Comparison of ENCODE assay signal across 8 cellular contexts in genomic region chr10:97673736-97674525, GRCh38. TPM values are rescaled to one million over a fixed set of nuclear protein-coding genes. Genes with fewer than 3 reads are reported as not detected.
DNase-seq lines count a peak whose midpoint lies in the region; ATAC-seq lines count a peak whose summit lies in the region.
"Had no signal": no experiment of that assay in that cellular context is flagged by ENCODE, and none has a peak within 500 bp of the region (broad histone marks: within the 10 kb centered on the region; RNA-seq: fewer than 3 reads in every experiment).

No MANE protein-coding gene starts in this region.

- ATAC-seq in HG02885 (IDR thresholded peaks at IDR 0.05; ENCODE audit: poor library complexity, unreplicated experiment): no peak
- ATAC-seq in GM19463 (IDR thresholded peaks at IDR 0.05; ENCODE audit: unreplicated experiment): no peak

- DNase-seq in GDM1 (lab: John Stamatoyannopoulos, UW): peak; percentile 48
- peak; percentile 72 for DNase-seq in M059J (ENCODE audit: low read depth)
- DNase-seq in astrocyte of the hippocampus (ENCODE audit: low read depth, low spot score): peak; percentile 66
- peak; percentile 72 for DNase-seq in occipital lobe (lab: John Stamatoyannopoulos, UW)
- DNase-seq in D341Med (ENCODE audit: low spot score): no peak
- DNase-seq: activated naive CD4-positive, alpha-beta T cell had no signal

RNA-seq across cellular contexts. Expression of gene AVPI1, which starts 13.1 kb away (rescaled TPM):
- 13.3 and 20.6 TPM in 2 replicates for total RNA-seq in M059J (2014; rRNA removed; shearing (Covaris generic))
- 1.1 TPM for total RNA-seq in occipital lobe

RNA-seq across cellular contexts. Expression of gene PI4K2A, which starts 33.5 kb away (rescaled TPM):
- total RNA-seq in M059J (2014; rRNA removed; shearing (Covaris generic)): 23.9 and 31.2 TPM in 2 replicates
- 8.7 TPM for total RNA-seq in occipital lobe

RNA-seq across cellular contexts. Expression of gene MARVELD1, which starts 39.6 kb away (rescaled TPM):
- 24.8 and 46.3 TPM in 2 replicates for total RNA-seq in M059J (2014; rRNA removed; shearing (Covaris generic))
- total RNA-seq in occipital lobe: 3.4 TPM

RNA-seq across cellular contexts. Expression of gene MORN4, which starts 40.6 kb away (rescaled TPM):
- 3.8 and 5.9 TPM in 2 replicates for total RNA-seq in M059J (2014; rRNA removed; shearing (Covaris generic))
- total RNA-seq in occipital lobe: 36.8 TPM
